8 cellular contexts compared by ENCODE assay signal in genomic region chr5:52801329-52801728, GRCh38. TPM values are rescaled to one million over a fixed set of nuclear protein-coding genes. Genes with fewer than 3 reads are reported as not detected.
DNase-seq lines count a peak whose midpoint lies in the region; ATAC-seq and TF ChIP-seq lines count a peak whose summit lies in the region.

No MANE protein-coding gene starts in this region.

- H3K9me3 ChIP-seq in OCI-LY1 (ENCODE audit: low read length), result no peaks in the 10 kb centered on the region
- H3K9me3 ChIP-seq in colonic mucosa, result no peaks in the 10 kb centered on the region
- H3K9me3 ChIP-seq in mucosa of rectum (ENCODE audit: control insufficient read depth in 2 of 2, low read length in 2 of 2), result no peaks in the 10 kb centered on the region

- H3K4me3 ChIP-seq in GM06990 (replicated peaks; ENCODE audit: low read depth, low read length) (peak overlapping the region; percentile 79), OCI-LY1 (ENCODE audit: low read depth, low read length, poor library complexity, severe bottlenecking) (peak overlapping the region; percentile 94), colonic mucosa (peak overlapping the region; percentile 71), mucosa of rectum (ENCODE audit: low read length in 2 of 2) (peak overlapping the region; percentile 94 to 97)

- intact Hi-C loops in colonic mucosa (cut with DNase I), result no loop called here

- H3K36me3 ChIP-seq in GM06990 (ENCODE audit: control insufficient read depth, insufficient read depth, low read length) (no peaks in the 10 kb centered on the region; the same call in 1 of the 2 replicates), OCI-LY1 (ENCODE audit: insufficient read depth, low read length) (peaks cover 33% of the 10 kb centered on the region), colonic mucosa (no peaks in the 10 kb centered on the region), mucosa of rectum (ENCODE audit: control insufficient read depth in 2 of 2, insufficient read depth in 2 of 2, low read length in 2 of 2) (peaks cover 0 to 9% of the 10 kb centered on the region in 2 donors)

- H3K4me2 ChIP-seq in OCI-LY1 (ENCODE audit: low read length), result peak overlapping the region; percentile 91

- no peaks in the 10 kb centered on the region for H3K9me2 ChIP-seq in OCI-LY1 (ENCODE audit: low read depth, low read length)

- no peaks in the 10 kb centered on the region for H3F3A ChIP-seq in OCI-LY1 (ENCODE audit: insufficient read depth, low read length)

- peak overlapping the region; percentile 93 for H3K9ac ChIP-seq in OCI-LY1 (ENCODE audit: low read length)
- H3K9ac ChIP-seq in colonic mucosa (ENCODE audit: low read depth in 2 of 2, low read length in 2 of 2), result peak overlapping the region in 1 of 2 donors; percentile 99
- H3K9ac ChIP-seq in mucosa of rectum (ENCODE audit: low read depth in 1 of 2, low read length in 2 of 2), result peak overlapping the region in 1 of 2 donors; percentile 84

- no peak for TF ChIP-seq CTCF in GM06990 (IDR thresholded peaks at IDR 0.05; ENCODE audit: insufficient read depth, low read length, poor library complexity, severe bottlenecking)
- no peak for TF ChIP-seq CTCF in OCI-LY1 (IDR thresholded peaks at IDR 0.05; ENCODE audit: low read length)
- no peak for TF ChIP-seq CTCF in colonic mucosa (IDR thresholded peaks at IDR 0.05)

- peaks cover 40% of the 10 kb centered on the region for H3K4me1 ChIP-seq in OCI-LY1 (ENCODE audit: insufficient read depth, low read length, severe bottlenecking)
- peaks cover 6% of the 10 kb centered on the region for H3K4me1 ChIP-seq in colonic mucosa
- H3K4me1 ChIP-seq in mucosa of rectum (ENCODE audit: control insufficient read depth in 2 of 2, insufficient read depth in 2 of 2, low read length in 2 of 2), result peaks cover 22 to 32% of the 10 kb centered on the region in 2 donors

- H3K27ac ChIP-seq in OCI-LY1 (ENCODE audit: low read depth, low read length, poor library complexity, severe bottlenecking), result peak overlapping the region; percentile 46
- peak overlapping the region; percentile 95 for H3K27ac ChIP-seq in colonic mucosa
- H3K27ac ChIP-seq in mucosa of rectum (ENCODE audit: low read depth in 2 of 2, low read length in 2 of 2), result peak overlapping the region; percentile 92

- H4K20me1 ChIP-seq in OCI-LY1 (ENCODE audit: insufficient read depth, low read length), result no peaks in the 10 kb centered on the region

- H2AFZ ChIP-seq in OCI-LY1 (ENCODE audit: low read length), result no peak overlapping the region

- no peaks in the 10 kb centered on the region for H3K27me3 ChIP-seq in GM06990 (replicated peaks; ENCODE audit: control insufficient read depth, insufficient read depth, low read length)
- no peaks in the 10 kb centered on the region for H3K27me3 ChIP-seq in OCI-LY1 (ENCODE audit: insufficient read depth, low read length)
- no peaks in the 10 kb centered on the region for H3K27me3 ChIP-seq in colonic mucosa
- H3K27me3 ChIP-seq in mucosa of rectum (ENCODE audit: control insufficient read depth in 2 of 2, insufficient read depth in 2 of 2, low read length in 2 of 2), result no peaks in the 10 kb centered on the region

- no peak for DNase-seq in GM06990 (ENCODE audit: extremely low read depth, insufficient read length)
- no peak for DNase-seq in colonic mucosa
- no peak for DNase-seq in NCI-H774 (lab: John Stamatoyannopoulos, UW)
- no peak for DNase-seq in NCI-H510A (lab: John Stamatoyannopoulos, UW)
- no peak for DNase-seq in GM19238 (ENCODE audit: insufficient read length, low spot score)

- peaks cover 27% of the 10 kb centered on the region for H3K79me2 ChIP-seq in OCI-LY1 (ENCODE audit: insufficient read depth, low read length)

- ATAC-seq in GM18502 (IDR thresholded peaks at IDR 0.05; ENCODE audit: poor library complexity, unreplicated experiment), result no peak

RNA-seq across cellular contexts. Expression of gene ITGA1, which starts 13.6 kb away (rescaled TPM):
- 10 to 100 TPM; 19.2 to 52.5 TPM for total RNA-seq in colonic mucosa

RNA-seq across cellular contexts. Expression of gene PELO, which starts 13.6 kb away (rescaled TPM):
- 10 to 100 TPM; 15.2 to 24.7 TPM for total RNA-seq in colonic mucosa
